Comparison of ENCODE assay signal across 3 cellular contexts in the genomic region with DNA sequence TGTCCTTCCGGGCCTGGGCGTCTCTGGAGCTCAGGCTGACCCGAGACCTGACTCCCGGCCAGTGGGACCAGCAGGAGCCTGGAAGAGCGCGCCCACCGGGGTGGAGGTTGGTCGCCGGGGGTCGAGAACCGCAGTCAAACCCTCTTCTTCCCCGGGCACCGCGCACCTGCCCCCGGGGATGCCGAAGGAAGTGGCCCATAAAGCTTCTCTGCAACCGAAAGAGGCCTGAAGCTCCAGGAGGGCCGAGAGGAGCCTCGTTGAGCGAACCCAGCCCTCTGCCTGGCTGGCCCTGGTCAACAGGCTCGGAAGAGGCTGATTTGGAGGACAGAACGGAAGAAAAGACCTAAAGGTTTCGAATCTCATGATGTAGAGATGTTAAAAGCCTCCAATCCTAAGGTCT. TPM values are rescaled to one million over a fixed set of nuclear protein-coding genes. Genes with fewer than 3 reads are reported as not detected.
"Had no signal": no experiment of that assay in that cellular context is flagged by ENCODE, and none has a peak within 500 bp of the region (broad histone marks: within the 10 kb centered on the region; RNA-seq: fewer than 3 reads in every experiment).

No MANE protein-coding gene starts in this region.

RNA-seq across cellular contexts. Expression of gene RNU1-2, which starts 24.6 kb away (rescaled TPM):
- polyA plus RNA-seq: foreskin keratinocyte, heart right ventricle, psoas muscle had no signal
